1 cellular context compared by ENCODE assay signal in genomic region chr3:169668957-169669681, GRCh38.
TF ChIP-seq lines count a peak whose summit lies in the region.

No MANE protein-coding gene starts in this region.

TF ChIP-seq in HepG2, 621 proteins besides CTCF, POLR2A, EP300 and RAD21 (continued from another document and continues in another):
- TF ChIP-seq ZBTB43 (CRISPR knock-in tag; conservative IDR thresholded peaks at IDR 0.05) (no peak), TIGD3 (CRISPR knock-in tag; IDR thresholded peaks at IDR 0.05; ENCODE audit: borderline replicate concordance) (no peak), NONO (IDR thresholded peaks at IDR 0.05) (no peak), NONO (CRISPR knock-in tag; conservative IDR thresholded peaks at IDR 0.05) (peak; percentile 47; the same call in 1 of the 2 replicates), STAG1 (CRISPR knock-in tag; IDR thresholded peaks at IDR 0.05) (peak; percentile 93), FLYWCH1 (CRISPR knock-in tag; IDR thresholded peaks at IDR 0.05) (0 out of 2 replicates have a peak, but pooled peaks have one; percentile 45), TAF1 (CRISPR knock-in tag; IDR thresholded peaks at IDR 0.05) (no peak), ZBTB4 (CRISPR knock-in tag; IDR thresholded peaks at IDR 0.05; ENCODE audit: borderline replicate concordance) (no peak), MTA3 (CRISPR knock-in tag; IDR thresholded peaks at IDR 0.05) (no peak), NFAT5 (CRISPR knock-in tag; IDR thresholded peaks at IDR 0.05) (no peak), ZSCAN9 (CRISPR knock-in tag; IDR thresholded peaks at IDR 0.05; ENCODE audit: borderline replicate concordance) (no peak), NR2F2 (IDR thresholded peaks at IDR 0.05; ENCODE audit: borderline replicate concordance, low read depth) (no peak), ZNF335 (CRISPR knock-in tag; IDR thresholded peaks at IDR 0.05) (no peak), NAIF1 (CRISPR knock-in tag; IDR thresholded peaks at IDR 0.05; ENCODE audit: borderline replicate concordance) (no peak), ZNF670 (CRISPR knock-in tag; IDR thresholded peaks at IDR 0.05; ENCODE audit: borderline replicate concordance) (no peak), ARNTL (CRISPR knock-in tag; IDR thresholded peaks at IDR 0.05) (no peak), ZMYM3 (CRISPR knock-in tag; IDR thresholded peaks at IDR 0.05) (no peak), ZNF839 (CRISPR knock-in tag; IDR thresholded peaks at IDR 0.05; ENCODE audit: borderline replicate concordance) (no peak), EZH2 (conservative IDR thresholded peaks at IDR 0.05; ENCODE audit: low read depth, low read length) (peak; percentile 31; the same call in 1 of the 2 replicates), ZNF704 (CRISPR knock-in tag; IDR thresholded peaks at IDR 0.05; ENCODE audit: borderline replicate concordance) (no peak), SOX13 (IDR thresholded peaks at IDR 0.05) (no peak), SOX13 (CRISPR knock-in tag; conservative IDR thresholded peaks at IDR 0.05 in 1 of 2, IDR thresholded peaks at IDR 0.05 in 1 of 2) (0 out of 4 replicates have a peak, but pooled peaks of 1 of the 2 experiments have one; percentile 12), CAMTA2 (CRISPR knock-in tag; IDR thresholded peaks at IDR 0.05; ENCODE audit: borderline replicate concordance) (no peak), NKX3-1 (CRISPR knock-in tag; IDR thresholded peaks at IDR 0.05) (no peak), ZNF740 (CRISPR knock-in tag; IDR thresholded peaks at IDR 0.05) (no peak), PRPF4 (IDR thresholded peaks at IDR 0.05; ENCODE audit: low read depth, low read length, poor library complexity, severe bottlenecking) (no peak), ZFP1 (CRISPR knock-in tag; IDR thresholded peaks at IDR 0.05) (no peak), ARNT (IDR thresholded peaks at IDR 0.05) (no peak), PBX3 (CRISPR knock-in tag; IDR thresholded peaks at IDR 0.05; ENCODE audit: borderline replicate concordance) (no peak), ELF3 (CRISPR knock-in tag; IDR thresholded peaks at IDR 0.05) (no peak), ZNF512 (CRISPR knock-in tag; IDR thresholded peaks at IDR 0.05) (0 out of 2 replicates have a peak, but pooled peaks have one; percentile 47), ZNF121 (CRISPR knock-in tag; IDR thresholded peaks at IDR 0.05) (no peak), ATF7 (IDR thresholded peaks at IDR 0.05) (no peak), ATF7 (CRISPR knock-in tag; IDR thresholded peaks at IDR 0.05) (no peak), KAT2B (IDR thresholded peaks at IDR 0.05; ENCODE audit: borderline replicate concordance, low read depth, low read length) (no peak), RNF2 (conservative IDR thresholded peaks at IDR 0.05; ENCODE audit: low read depth) (no peak), NCOA1 (CRISPR knock-in tag; IDR thresholded peaks at IDR 0.05) (0 out of 2 replicates have a peak, but pooled peaks have one; percentile 38), ATRX (CRISPR knock-in tag; IDR thresholded peaks at IDR 0.05; ENCODE audit: borderline replicate concordance) (no peak), ZNF619 (CRISPR knock-in tag; IDR thresholded peaks at IDR 0.05) (no peak), PAF1 (CRISPR knock-in tag; IDR thresholded peaks at IDR 0.05) (no peak), GABPB1 (CRISPR knock-in tag; IDR thresholded peaks at IDR 0.05) (peak; percentile 53), SNAPC5 (CRISPR knock-in tag; IDR thresholded peaks at IDR 0.05; ENCODE audit: borderline replicate concordance) (no peak), NBN (conservative IDR thresholded peaks at IDR 0.05) (no peak), ZNF792 (CRISPR knock-in tag; IDR thresholded peaks at IDR 0.05) (no peak), ATF6 (CRISPR knock-in tag; conservative IDR thresholded peaks at IDR 0.05) (no peak), RARA (CRISPR knock-in tag; IDR thresholded peaks at IDR 0.05) (no peak), HOXD1 (CRISPR knock-in tag; IDR thresholded peaks at IDR 0.05) (no peak), SP1 (IDR thresholded peaks at IDR 0.05) (no peak), SP1 (CRISPR knock-in tag; IDR thresholded peaks at IDR 0.05) (no peak), ZNF414 (CRISPR knock-in tag; IDR thresholded peaks at IDR 0.05) (0 out of 2 replicates have a peak, but pooled peaks have one; percentile 53), ASH2L (IDR thresholded peaks at IDR 0.05; ENCODE audit: insufficient read length, low read depth, low read length) (no peak)
